ENCODE assay signal across 9 cellular contexts in the genomic region with DNA sequence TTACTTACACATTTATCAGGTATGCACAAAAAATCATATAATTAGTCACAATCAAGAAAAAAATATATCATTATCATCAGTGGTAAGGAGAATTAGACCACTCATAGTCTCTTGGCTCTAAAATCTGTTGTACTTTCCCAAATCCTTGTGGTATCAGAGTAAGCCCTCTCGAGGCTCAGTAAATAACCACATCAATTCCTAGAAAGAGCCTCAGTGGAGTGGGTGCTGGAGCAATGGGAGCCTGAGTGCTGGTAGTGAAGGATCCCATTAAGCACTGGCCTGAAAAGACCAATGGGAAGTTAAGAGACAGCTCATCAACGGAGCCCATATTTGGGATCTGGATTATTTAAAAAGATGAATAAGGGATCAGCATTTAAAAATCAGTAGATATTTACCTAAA.
"Had no signal": no experiment of that assay in that cellular context is flagged by ENCODE, and none has a peak within 500 bp of the region (broad histone marks: within the 10 kb centered on the region; RNA-seq: fewer than 3 reads in every experiment).

No MANE protein-coding gene starts in this region.

- DNase-seq: GM23248, GOT3, H7, H9, HCEC 1CT, HFFc6 had no signal

- H3K36me3 ChIP-seq: HAP-1 had no signal

- H3K4me1 ChIP-seq: HAP-1 had no signal

- H3K9me3 ChIP-seq: HAP-1 had no signal

- H3K4me3 ChIP-seq: GM23248, GM23338, HAP-1 had no signal

- H3K27ac ChIP-seq: GM23248 had no signal

- ATAC-seq: GM23338, HCT116 had no signal
